ENCODE assay signal across 18 cellular contexts in genomic region chr12:101923049-101923718, GRCh38. TPM values are rescaled to one million over a fixed set of nuclear protein-coding genes. Genes with fewer than 3 reads are reported as not detected.
DNase-seq lines count a peak whose midpoint lies in the region; ATAC-seq and TF ChIP-seq lines count a peak whose summit lies in the region.
"Had no signal": no experiment of that assay in that cellular context is flagged by ENCODE, and none has a peak within 500 bp of the region (broad histone marks: within the 10 kb centered on the region; RNA-seq: fewer than 3 reads in every experiment).

No MANE protein-coding gene starts in this region.

- peaks cover 3% of the 10 kb centered on the region for H3K9me3 Mint-ChIP-seq in stimulated activated memory B cell treated with anti-CD40 and anti-IgM and Interleukin-4, amounts not matched to agents 10 μg/mL and 1 μg/mL and 100 μg/mL, for 72 hours
- H3K9me3 Mint-ChIP-seq: CD8-positive, alpha-beta memory T cell had no signal

- H3K4me3 Mint-ChIP-seq in stimulated activated memory B cell treated with anti-CD40 and anti-IgM and Interleukin-4, amounts not matched to agents 10 μg/mL and 1 μg/mL and 100 μg/mL, for 72 hours: no peak overlapping the region
- H3K4me3 Mint-ChIP-seq: CD8-positive, alpha-beta memory T cell had no signal

- peaks cover 22% of the 10 kb centered on the region for H3K4me1 Mint-ChIP-seq in stimulated activated memory B cell treated with anti-CD40 and anti-IgM and Interleukin-4, amounts not matched to agents 10 μg/mL and 1 μg/mL and 100 μg/mL, for 72 hours
- H3K4me1 Mint-ChIP-seq: CD8-positive, alpha-beta memory T cell had no signal

- H3K9me3 ChIP-seq in OCI-LY3 (ENCODE audit: insufficient read depth, low read length) (peaks cover 5% of the 10 kb centered on the region; the same call in 1 of the 2 replicates), OCI-LY7 (ENCODE audit: low read length) (no peaks in the 10 kb centered on the region)

- H3K36me3 ChIP-seq in OCI-LY3 (replicated peaks; ENCODE audit: low read depth, low read length): peaks cover 48% of the 10 kb centered on the region
- no peaks in the 10 kb centered on the region for H3K36me3 ChIP-seq in OCI-LY7 (ENCODE audit: insufficient read depth, low read length)

- H3K4me3 ChIP-seq in OCI-LY3 (ENCODE audit: low read length) (no peak overlapping the region), OCI-LY7 (ENCODE audit: low read depth, low read length, poor library complexity, severe bottlenecking) (no peak overlapping the region)
- H3K4me3 ChIP-seq: PC-9 had no signal

- ATAC-seq in stimulated activated memory B cell treated with anti-CD40 and anti-IgM and Interleukin-4, amounts not matched to agents 10 μg/mL and 1 μg/mL and 100 μg/mL, for 72 hours: peak; percentile 82
- ATAC-seq in HG03432 (IDR thresholded peaks at IDR 0.05; ENCODE audit: unreplicated experiment): no peak

- H4K20me1 ChIP-seq in OCI-LY3 (ENCODE audit: insufficient read depth, low read length) (no peaks in the 10 kb centered on the region), OCI-LY7 (ENCODE audit: insufficient read depth, low read length) (no peaks in the 10 kb centered on the region)

- no peaks in the 10 kb centered on the region for H3K27me3 Mint-ChIP-seq in stimulated activated memory B cell treated with anti-CD40 and anti-IgM and Interleukin-4, amounts not matched to agents 10 μg/mL and 1 μg/mL and 100 μg/mL, for 72 hours

- H3K9ac ChIP-seq in OCI-LY3 (ENCODE audit: low read length): no peak overlapping the region

- peaks cover 71% of the 10 kb centered on the region for H3K4me1 ChIP-seq in OCI-LY3 (ENCODE audit: low read length)
- H3K4me1 ChIP-seq in OCI-LY7 (ENCODE audit: insufficient read depth, low read length, poor library complexity, severe bottlenecking): peaks cover 4% of the 10 kb centered on the region

- H3K27me3 ChIP-seq in OCI-LY3 (ENCODE audit: low read depth, low read length): no peaks in the 10 kb centered on the region

- no peak overlapping the region for H2AFZ ChIP-seq in OCI-LY3 (ENCODE audit: low read depth, low read length)
- H2AFZ ChIP-seq in OCI-LY7 (ENCODE audit: low read length): no peak overlapping the region
- H2AFZ ChIP-seq: PC-9 had no signal

- H3K4me2 ChIP-seq in OCI-LY3 (ENCODE audit: low read length) (peak overlapping the region; percentile 12; the same call in 1 of the 2 replicates), OCI-LY7 (ENCODE audit: low read length) (no peak overlapping the region)
- H3K4me2 ChIP-seq: PC-9 had no signal

- H3K79me2 ChIP-seq in OCI-LY3 (ENCODE audit: low read length) (peaks cover 12% of the 10 kb centered on the region), OCI-LY7 (ENCODE audit: insufficient read depth, low read depth, low read length) (no peaks in the 10 kb centered on the region)

- DNase-seq in GM10266 (ENCODE audit: extremely low spot score): peak; percentile 19
- no peak for DNase-seq in OCI-LY7 (ENCODE audit: low spot score)
- no peak for DNase-seq in activated gamma-delta T cell treated with Interleukin-2 at 50 U/mL for 16 hours
- DNase-seq: C1 segment of cervical spinal cord; CD8-positive, alpha-beta memory T cell; DMS79; HCEC 1CT; NCI-H1417 treated with DMSO at 0.1 percent for 48 hours; NCI-H187 treated with DMSO at 0.1 percent for 48 hours; NCI-H2227 treated with DMSO at 0.1 percent for 48 hours; NCI-H524; NCI-H82; PC-9; T-helper 1 cell had no signal

- BruUV-seq in OCI-LY7 (replicated peaks; lab: Mats Ljungman, UMichigan): no TSS peak

- peak; percentile 21 for TF ChIP-seq POLR2A in GM18951 (IDR thresholded peaks at IDR 0.05; ENCODE audit: extremely low read depth, insufficient read depth, insufficient read length)

- in situ Hi-C loops in GM18951 (cut with MboI; ENCODE audit: low sequenced_read_pairs, unreplicated experiment): loop anchor here (10.0 kb wide), 1 partner anchor 562 kb away; the partner anchor contains the start of gene IGF1

- no peaks in the 10 kb centered on the region for H3K9me2 ChIP-seq in OCI-LY7 (ENCODE audit: insufficient read depth, low read length)

- POLR2A ChIA-PET in OCI-LY7 (lab: Charles Lee): no interaction called here

- intact Hi-C loops in OCI-LY7 (cut with micrococcal nuclease; ENCODE audit: unreplicated experiment): no loop called here

- peaks cover 21% of the 10 kb centered on the region for H3K36me3 Mint-ChIP-seq in stimulated activated memory B cell treated with anti-CD40 and anti-IgM and Interleukin-4, amounts not matched to agents 10 μg/mL and 1 μg/mL and 100 μg/mL, for 72 hours

- no peak overlapping the region for H3K27ac Mint-ChIP-seq in stimulated activated memory B cell treated with anti-CD40 and anti-IgM and Interleukin-4, amounts not matched to agents 10 μg/mL and 1 μg/mL and 100 μg/mL, for 72 hours
- H3K27ac Mint-ChIP-seq: CD8-positive, alpha-beta memory T cell had no signal

- TF ChIP-seq CTCF in GM10266 (IDR thresholded peaks at IDR 0.05; ENCODE audit: control insufficient read depth, insufficient read depth, low read depth, missing control alignments) (no peak), OCI-LY3 (IDR thresholded peaks at IDR 0.05; ENCODE audit: low read depth, low read length) (no peak), OCI-LY7 (conservative IDR thresholded peaks at IDR 0.05; ENCODE audit: low read length) (no peak)

- peak overlapping the region; percentile 57 for H3K27ac ChIP-seq in OCI-LY3 (ENCODE audit: low read length)
- no peak overlapping the region for H3K27ac ChIP-seq in OCI-LY7 (ENCODE audit: low read depth, low read length, poor library complexity, severe bottlenecking)
- H3K27ac ChIP-seq: PC-9 had no signal

- CTCF ChIA-PET in OCI-LY7 (lab: Charles Lee; ENCODE audit: unreplicated experiment): no interaction called here

RNA-seq across cellular contexts. Expression of gene DRAM1, which starts 45.8 kb away (rescaled TPM):
- total RNA-seq in OCI-LY7 (2014; rRNA removed; shearing (Covaris generic)): 0.77 TPM in 1 of 2 replicates, not detected in the other
- not detected in 2 replicates for total RNA-seq in OCI-LY7 (2022)
